Comparison of ENCODE assay signal across 13 cellular contexts in the genomic region with DNA sequence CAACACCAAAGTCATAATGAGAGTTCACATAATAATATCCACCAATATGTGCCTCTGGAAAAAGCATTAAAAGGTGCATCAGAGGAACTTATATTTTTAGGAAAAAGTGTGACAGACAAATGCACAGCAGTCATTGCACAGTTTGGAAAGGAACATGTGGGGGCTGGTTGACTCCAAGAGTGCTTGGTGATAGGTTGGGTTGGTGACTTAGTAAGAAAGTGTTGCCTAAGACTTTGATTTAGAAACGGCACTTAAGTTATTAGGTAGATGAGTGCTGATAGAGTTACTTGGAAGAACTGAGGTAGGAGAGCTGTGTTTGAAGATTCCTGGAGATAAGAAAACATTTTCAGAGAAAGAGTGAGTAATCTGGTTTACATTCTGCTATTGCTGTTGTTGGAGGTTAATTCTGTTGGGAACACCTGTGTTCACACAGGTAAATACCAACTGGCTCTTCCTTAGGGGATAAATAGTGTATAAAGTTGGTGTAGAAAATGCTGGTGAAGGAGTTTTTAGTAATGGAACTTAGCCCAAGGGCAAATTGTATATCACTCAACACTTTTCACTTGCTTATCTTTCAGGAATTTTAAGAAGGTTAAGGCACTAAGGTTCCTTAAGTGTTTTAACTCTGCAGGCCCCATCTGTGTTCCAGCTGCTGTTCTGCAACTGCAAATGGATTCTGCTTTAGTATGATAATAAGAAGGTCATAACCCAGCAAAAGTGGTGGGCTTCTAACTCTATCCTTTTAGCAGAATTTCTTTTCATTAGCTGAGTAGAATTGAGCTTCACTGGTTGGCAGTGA.
"Had no signal": no experiment of that assay in that cellular context is flagged by ENCODE, and none has a peak within 500 bp of the region (broad histone marks: within the 10 kb centered on the region; RNA-seq: fewer than 3 reads in every experiment).

No MANE protein-coding gene starts in this region.

- H3K4me1 ChIP-seq: testis had no signal

- H3K27me3 Mint-ChIP-seq: activated naive CD4-positive, alpha-beta T cell treated with anti-CD3 and anti-CD28 coated beads, Interleukin-2, amount 50 U/mL, for 24 hours; dendritic cell treated with granulocyte-macrophage colony-stimulating factor and Interleukin-4, amounts not matched to agents 40 ng/mL and 50 ng/mL, for 4 days; effector memory CD8-positive, alpha-beta T cell; stimulated activated naive CD8-positive, alpha-beta T cell treated with anti-CD3 and anti-CD28 coated beads, Interleukin-15, amount 100 ng/mL, for 72 hours had no signal

- FAIRE-seq: urothelium cell line had no signal

- DNase-seq: activated CD4-positive, alpha-beta T cell treated with anti-CD3 and anti-CD28 coated beads, Interleukin-2, amount 50 U/mL, for 1 hour; cerebellar nuclear complex; effector memory CD8-positive, alpha-beta T cell; left colon; mesenchymal stem cell; ovary; stimulated activated CD4-positive, alpha-beta T cell treated with anti-CD3 and anti-CD28 coated beads, Interleukin-15, amount 100 ng/mL, for 24 hours; stimulated activated CD4-positive, alpha-beta T cell treated with anti-CD3 and anti-CD28 coated beads, Interleukin-4, amount 100 ng/mL, for 4 hours; stimulated activated naive CD8-positive, alpha-beta T cell treated with anti-CD3 and anti-CD28 coated beads, Interleukin-15, amount 100 ng/mL, for 72 hours; testis had no signal

- H3K4me3 ChIP-seq: ovary, testis had no signal

- H3K27ac ChIP-seq: ovary, testis had no signal

- H3K9me3 ChIP-seq: ovary, testis had no signal

- H3K36me3 Mint-ChIP-seq: activated naive CD4-positive, alpha-beta T cell treated with anti-CD3 and anti-CD28 coated beads, Interleukin-2, amount 50 U/mL, for 24 hours had no signal

- H3K27ac Mint-ChIP-seq: activated naive CD4-positive, alpha-beta T cell treated with anti-CD3 and anti-CD28 coated beads, Interleukin-2, amount 50 U/mL, for 24 hours; dendritic cell treated with granulocyte-macrophage colony-stimulating factor and Interleukin-4, amounts not matched to agents 40 ng/mL and 50 ng/mL, for 4 days; effector memory CD8-positive, alpha-beta T cell; stimulated activated naive CD8-positive, alpha-beta T cell treated with anti-CD3 and anti-CD28 coated beads, Interleukin-15, amount 100 ng/mL, for 72 hours had no signal

- H3K36me3 ChIP-seq: ovary had no signal

- H3K4me1 Mint-ChIP-seq: activated naive CD4-positive, alpha-beta T cell treated with anti-CD3 and anti-CD28 coated beads, Interleukin-2, amount 50 U/mL, for 24 hours; stimulated activated naive CD8-positive, alpha-beta T cell treated with anti-CD3 and anti-CD28 coated beads, Interleukin-15, amount 100 ng/mL, for 72 hours had no signal

- H3K27me3 ChIP-seq: ovary, testis had no signal

- ATAC-seq: effector memory CD8-positive, alpha-beta T cell; left colon; stimulated activated naive CD8-positive, alpha-beta T cell treated with anti-CD3 and anti-CD28 coated beads, Interleukin-15, amount 100 ng/mL, for 72 hours had no signal

- H3K4me3 Mint-ChIP-seq: activated naive CD4-positive, alpha-beta T cell treated with anti-CD3 and anti-CD28 coated beads, Interleukin-2, amount 50 U/mL, for 24 hours; dendritic cell treated with granulocyte-macrophage colony-stimulating factor and Interleukin-4, amounts not matched to agents 40 ng/mL and 50 ng/mL, for 4 days; effector memory CD8-positive, alpha-beta T cell; stimulated activated naive CD8-positive, alpha-beta T cell treated with anti-CD3 and anti-CD28 coated beads, Interleukin-15, amount 100 ng/mL, for 72 hours had no signal

- H3K9me3 Mint-ChIP-seq: activated naive CD4-positive, alpha-beta T cell treated with anti-CD3 and anti-CD28 coated beads, Interleukin-2, amount 50 U/mL, for 24 hours; dendritic cell treated with granulocyte-macrophage colony-stimulating factor and Interleukin-4, amounts not matched to agents 40 ng/mL and 50 ng/mL, for 4 days; effector memory CD8-positive, alpha-beta T cell; stimulated activated naive CD8-positive, alpha-beta T cell treated with anti-CD3 and anti-CD28 coated beads, Interleukin-15, amount 100 ng/mL, for 72 hours had no signal
